ENCODE assay signal across 8 cellular contexts in the genomic region with DNA sequence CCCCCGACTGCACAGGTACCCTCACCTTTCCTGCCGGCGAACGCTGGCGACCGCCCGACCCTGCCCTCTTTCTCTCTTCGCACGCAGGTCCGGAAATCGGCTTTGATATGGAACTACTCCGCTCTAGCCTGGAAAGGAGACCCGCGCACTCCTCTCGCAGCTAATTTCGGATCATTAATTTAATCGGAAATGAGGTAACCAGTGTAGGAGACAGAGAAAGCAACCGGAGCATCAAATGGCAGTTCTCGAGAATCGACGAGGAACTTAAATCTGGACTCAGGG. TPM values are rescaled to one million over a fixed set of nuclear protein-coding genes. Genes with fewer than 3 reads are reported as not detected.
DNase-seq lines count a peak whose midpoint lies in the region; ATAC-seq, FAIRE-seq and TF ChIP-seq lines count a peak whose summit lies in the region.

No MANE protein-coding gene starts in this region.

- H3K27me3 ChIP-seq in AG04450 (ENCODE audit: control insufficient read depth, insufficient read depth, low read length) (no peaks in the 10 kb centered on the region), astrocyte (ENCODE audit: insufficient read depth, low read length) (no peaks in the 10 kb centered on the region), lower lobe of right lung (ENCODE audit: low read depth) (no peaks in the 10 kb centered on the region), uterus (no peaks in the 10 kb centered on the region)

- H3K9ac ChIP-seq in astrocyte (ENCODE audit: low read length): peak overlapping the region; percentile 99

- H3K27me3 Mint-ChIP-seq in IgD-negative memory B cell (no peaks in the 10 kb centered on the region), astrocyte (ENCODE audit: low read depth, unreplicated experiment) (no peaks in the 10 kb centered on the region)

- peak overlapping the region; percentile 78 for H3K4me3 ChIP-seq in AG04450 (ENCODE audit: low read depth, low read length)
- peak overlapping the region; percentile 84 for H3K4me3 ChIP-seq in astrocyte (ENCODE audit: insufficient read depth, low read depth, low read length)
- peak overlapping the region; percentile 73 for H3K4me3 ChIP-seq in lower lobe of right lung
- peak overlapping the region; percentile 86 to 97 for H3K4me3 ChIP-seq in uterus

- H3K4me2 ChIP-seq in astrocyte (ENCODE audit: low read length): peak overlapping the region; percentile 97

- peaks cover 50% of the 10 kb centered on the region for H3K79me2 ChIP-seq in astrocyte (ENCODE audit: insufficient read depth, low read length)

- H3K36me3 ChIP-seq in astrocyte (ENCODE audit: insufficient read depth, low read length) (no peaks in the 10 kb centered on the region), lower lobe of right lung (no peaks in the 10 kb centered on the region), uterus (no peaks in the 10 kb centered on the region)

- H3K9me3 ChIP-seq in AG04450 (ENCODE audit: control insufficient read depth, insufficient read depth, low read length): no peaks in the 10 kb centered on the region
- no peaks in the 10 kb centered on the region for H3K9me3 ChIP-seq in astrocyte (ENCODE audit: insufficient read depth, low read depth, low read length)
- H3K9me3 ChIP-seq in lower lobe of right lung: no peaks in the 10 kb centered on the region
- H3K9me3 ChIP-seq in uterus: no peaks in the 10 kb centered on the region

- H3K4me1 ChIP-seq in astrocyte (ENCODE audit: insufficient read depth, low read length) (peaks cover 56% of the 10 kb centered on the region), lower lobe of right lung (peaks cover 36% of the 10 kb centered on the region), uterus (no peaks in the 10 kb centered on the region)

- H4K20me1 ChIP-seq in astrocyte (ENCODE audit: insufficient read depth, low read length): peaks cover 18% of the 10 kb centered on the region

- TF ChIP-seq POLR2A in uterus (IDR thresholded peaks at IDR 0.05): no peak

- CTCF ChIA-PET in AG04450 (lab: Charles Lee): interaction anchor here (0.6 to 5.2 kb wide), 20 partner anchors 12 to 477 kb away, joined by 3 to 98 read pairs (median 5); no protein-coding TSS in a partner anchor

- H3K4me3 Mint-ChIP-seq in IgD-negative memory B cell: peak overlapping the region; percentile 91 to 96 (median 95)
- H3K4me3 Mint-ChIP-seq in astrocyte (ENCODE audit: unreplicated experiment): peak overlapping the region; percentile 92

- FAIRE-seq in astrocyte (lab: Jason Lieb, UNC): no peak

- ATAC-seq in GM18873 (IDR thresholded peaks at IDR 0.05; ENCODE audit: low FRiP score, unreplicated experiment) (peak; percentile 6), lower lobe of right lung (peak in 1 of 2 donors; percentile 3)

- H3K4me1 Mint-ChIP-seq in IgD-negative memory B cell: peaks cover 16 to 32% (median 30%) of the 10 kb centered on the region in 3 donors
- H3K4me1 Mint-ChIP-seq in astrocyte (ENCODE audit: low read depth, unreplicated experiment): peaks cover 44% of the 10 kb centered on the region

- POLR2A ChIA-PET in AG04450 (lab: Yijun Ruan, JAX): interaction anchor here (0.6 to 2.3 kb wide), 8 partner anchors 23 to 430 kb away, joined by 3 to 7 read pairs (median 4); no protein-coding TSS in a partner anchor

- peak overlapping the region; percentile 75 for H3K27ac ChIP-seq in AG04450 (ENCODE audit: low read depth, low read length)
- H3K27ac ChIP-seq in astrocyte (ENCODE audit: low read depth, low read length): peak overlapping the region; percentile 93
- H3K27ac ChIP-seq in lower lobe of right lung: peak overlapping the region; percentile 89
- H3K27ac ChIP-seq in uterus: peak overlapping the region; percentile 98 to 100

- DNase-seq in AG04450 (ENCODE audit: low read depth, low spot score) (no peak), astrocyte (ENCODE audit: low read depth) (no peak), lower lobe of right lung (no peak), uterus (no peak), GF-D8 (lab: John Stamatoyannopoulos, UW) (no peak)
- no peak for DNase-seq in stimulated activated CD4-positive, alpha-beta T cell treated with anti-CD3 and anti-CD28 coated beads, Interleukin-12 subunit alpha, Interleukin-12 subunit beta, amount 100 ng/mL, for 4 hours

- H3K27ac Mint-ChIP-seq in IgD-negative memory B cell (peak overlapping the region; percentile 90 to 98 (median 97)), astrocyte (ENCODE audit: unreplicated experiment) (peak overlapping the region; percentile 96)

- intact Hi-C loops in lower lobe of right lung (cut with DNase I) (no loop called here), uterus (cut with DNase I; ENCODE audit: low total_unique reads) (loop anchor here (5.0 to 10.0 kb wide), 2 partner anchors 247 to 425 kb away; no protein-coding TSS in a partner anchor)

- TF ChIP-seq CTCF in AG04450 (IDR thresholded peaks at IDR 0.05; ENCODE audit: low read depth, low read length): no peak
- TF ChIP-seq CTCF in astrocyte (IDR thresholded peaks at IDR 0.05; ENCODE audit: insufficient read depth, low read depth, low read length): no peak
- no peak for TF ChIP-seq CTCF in lower lobe of right lung (IDR thresholded peaks at IDR 0.05)
- TF ChIP-seq CTCF in uterus (IDR thresholded peaks at IDR 0.05): no peak

- H3K9me3 Mint-ChIP-seq in IgD-negative memory B cell: no peaks in the 10 kb centered on the region
- H3K9me3 Mint-ChIP-seq in astrocyte (ENCODE audit: unreplicated experiment): no peaks in the 10 kb centered on the region

- H2AFZ ChIP-seq in astrocyte (ENCODE audit: low read depth, low read length): peak overlapping the region; percentile 50

- H3K36me3 Mint-ChIP-seq in IgD-negative memory B cell (no peaks in the 10 kb centered on the region), astrocyte (ENCODE audit: low read depth, unreplicated experiment) (no peaks in the 10 kb centered on the region)

RNA-seq across cellular contexts. Expression of gene ATXN1, which starts 0.9 kb away (rescaled TPM):
- 11.8 and 12.6 TPM in 2 replicates for polyA plus RNA-seq in AG04450 (2011; rRNA removed)
- polyA minus RNA-seq in AG04450 (2011; rRNA and poly(A)+ RNA removed): 32.4 and 37.6 TPM in 2 replicates
- 5.0 TPM for polyA plus RNA-seq in IgD-negative memory B cell
- total RNA-seq in astrocyte: 68.3 and 70.9 TPM in 2 replicates
- 75.9 TPM for total RNA-seq in lower lobe of right lung
- total RNA-seq in uterus: 100 to 1,000 TPM in 1 of 4 donors, 10 to 100 TPM in 3; 21.0 to 102 (median 51.1) TPM
